8 cellular contexts compared by ENCODE assay signal in the genomic region with DNA sequence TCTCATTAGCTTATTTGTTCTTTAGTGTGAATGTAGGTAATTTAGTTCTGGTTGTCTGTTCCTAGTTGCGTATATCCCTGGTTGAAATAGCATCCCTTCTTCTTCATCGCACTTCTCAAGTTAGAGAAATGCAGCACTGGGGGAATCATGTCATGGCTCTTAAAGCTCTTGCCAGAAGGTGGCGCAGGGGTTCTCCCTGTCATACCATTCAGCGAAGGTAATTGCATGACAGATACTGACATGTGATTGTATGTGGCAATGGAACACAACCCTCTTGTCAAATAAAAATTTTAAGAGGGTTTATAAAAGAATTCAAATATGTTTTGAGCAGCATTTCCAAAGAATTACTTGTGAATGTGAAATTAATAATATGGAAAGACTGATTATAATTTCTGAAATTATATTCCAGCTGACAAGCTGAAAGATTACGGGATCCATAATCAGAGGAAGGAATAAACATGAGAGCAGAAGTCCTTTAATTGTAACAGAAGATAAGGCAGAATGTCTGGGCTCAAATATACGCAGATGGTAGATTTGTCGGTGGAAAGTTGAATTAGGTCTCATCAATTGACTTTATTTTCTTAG.
A peak's percentile ranks its signal among the peaks of the same experiment; 100 is the strongest.
DNase-seq lines count a peak whose midpoint lies in the region; ATAC-seq and TF ChIP-seq lines count a peak whose summit lies in the region.

No MANE protein-coding gene starts in this region.

- no peak overlapping the region for H3K27ac ChIP-seq in SJSA1

- H3K4me3 ChIP-seq in SJSA1 = no peak overlapping the region
- H3K4me3 ChIP-seq in cardiac fibroblast (replicated peaks in 1 of 2; ENCODE audit: low read depth in 2 of 2, low read length in 2 of 2) = no peak overlapping the region

- H3K9me3 ChIP-seq in SJSA1 (replicated peaks) = no peaks in the 10 kb centered on the region

- TF ChIP-seq CTCF in cardiac fibroblast (IDR thresholded peaks at IDR 0.05; ENCODE audit: low read depth, low read length) = peak; percentile 86

- DNase-seq in Right ventricle myocardium inferior (ENCODE audit: missing footprints) = no peak
- no peak for DNase-seq in cardiac septum (ENCODE audit: low spot score)
- peak; percentile 8 for DNase-seq in MV-4-11 (lab: John Stamatoyannopoulos, UW)
- peak; percentile 8 to 43 for DNase-seq in SJSA1 (ENCODE audit: low read depth in 1 of 2, low spot score in 2 of 2)
- DNase-seq in cardiac fibroblast (ENCODE audit: low read depth in 2 of 2) = peak; percentile 76 to 88
- DNase-seq in left lobe of liver (ENCODE audit: low spot score) = peak; percentile 76
- peak; percentile 2 to 22 for DNase-seq in stimulated activated CD8-positive, alpha-beta memory T cell treated with anti-CD3 and anti-CD28 coated beads, Interleukin-7, amount 100 ng/mL, for 48 hours (ENCODE audit: extremely low read depth in 1 of 2, low read depth in 1 of 2)

- no peaks in the 10 kb centered on the region for H3K4me1 ChIP-seq in SJSA1 (replicated peaks)

- H3K27me3 ChIP-seq in SJSA1 (replicated peaks) = no peaks in the 10 kb centered on the region

- ATAC-seq in Right ventricle myocardium inferior (peak; percentile 50), HG02623 (IDR thresholded peaks at IDR 0.05; ENCODE audit: unreplicated experiment) (peak; percentile 96), left lobe of liver (peak; percentile 99)

- no peaks in the 10 kb centered on the region for H3K36me3 ChIP-seq in SJSA1

- intact Hi-C loops in Right ventricle myocardium inferior (cut with DNase I) (loop anchor here (2.0 kb wide), 1 partner anchor 96 kb away; no protein-coding TSS in a partner anchor), cardiac septum (cut with DNase I) (loop anchor here (2.0 kb wide), 1 partner anchor 96 kb away; no protein-coding TSS in a partner anchor)

Comparison
In these comparisons a context has a peak if more than half of its experiments do, and no peak if none do; other contexts are left out.
1. DNase-seq: peak in MV-4-11 (single experiment), SJSA1 (2 of 2), cardiac fibroblast (2 of 2), left lobe of liver (single experiment) and stimulated activated CD8-positive, alpha-beta memory T cell treated with anti-CD3 and anti-CD28 coated beads, Interleukin-7, amount 100 ng/mL, for 48 hours (2 of 2); none in Right ventricle myocardium inferior (single experiment) and cardiac septum (single experiment).
2. Peak in every context shown above with its lines, with median percentiles within 50 percentile points of each other: ATAC-seq.